8 cellular contexts compared by ENCODE assay signal in genomic region chrX:103919336-103919682, GRCh38. TPM values are rescaled to one million over a fixed set of nuclear protein-coding genes. Genes with fewer than 3 reads are reported as not detected.
A peak's percentile ranks its signal among the peaks of the same experiment; 100 is the strongest.
DNase-seq lines count a peak whose midpoint lies in the region; ATAC-seq, FAIRE-seq and TF ChIP-seq lines count a peak whose summit lies in the region.

No MANE protein-coding gene starts in this region.

- no peaks in the 10 kb centered on the region for H3K79me2 ChIP-seq in K562 (ENCODE audit: control insufficient read depth, insufficient read depth, low read length)

- TF ChIP-seq POLR2A in K562 (conservative IDR thresholded peaks at IDR 0.05): no peak

- CTCF ChIA-PET in K562 (lab: Yijun Ruan, JAX; ENCODE audit: low intra/inter-chr PET ratio): no interaction called here

- H3K4me3 ChIP-seq in K562 (no peak overlapping the region), iPS-18a (ENCODE audit: low read length) (peak overlapping the region; percentile 59), skin epidermis (peak overlapping the region; percentile 38 to 54 (median 48))

- H3K36me3 ChIP-seq in K562 (ENCODE audit: control insufficient read depth, insufficient read depth, low read length): no peaks in the 10 kb centered on the region
- H3K36me3 ChIP-seq in iPS-18a (ENCODE audit: control insufficient read depth, low read depth, low read length): no peaks in the 10 kb centered on the region

- POLR2A ChIA-PET in K562 (lab: Yijun Ruan, JAX): interaction anchor here (0.9 kb wide), 1 partner anchor 10 kb away, joined by 3 read pairs; no protein-coding TSS in a partner anchor

- 4% methylated on average over 4 of the region's 9 CpGs for WGBS in K562 (ENCODE audit: insufficient coverage, low coverage, missing lambda C conversion rate)

- TF ChIP-seq EP300 in K562 (IDR thresholded peaks at IDR 0.05; ENCODE audit: low read length): no peak

- no peak overlapping the region for H3K9ac ChIP-seq in K562 (ENCODE audit: insufficient read depth in 1 of 2, low read depth in 2 of 2, low read length in 2 of 2)
- H3K9ac ChIP-seq in iPS-18a (ENCODE audit: low read length): peak overlapping the region; percentile 61

- in situ Hi-C loops in K562 (cut with MboI): no loop called here

- peak; percentile 55 for DNase-seq in DMS 273 (lab: John Stamatoyannopoulos, UW; ENCODE audit: unreplicated experiment)
- peak; percentile 38 for DNase-seq in NOMO-1 treated with dmso at 0.1 percent for 144 hours (lab: John Stamatoyannopoulos, UW; ENCODE audit: unreplicated experiment)
- DNase-seq in K562 (ENCODE audit: extremely low read depth in 1 of 4, low spot score in 3 of 4): no peak
- no peak for DNase-seq in effector CD4-positive, alpha-beta T cell

- H3K4me1 ChIP-seq in K562 (replicated peaks in 1 of 2; ENCODE audit: control insufficient read depth in 2 of 2, insufficient read depth in 2 of 2, low read length in 2 of 2) (peaks cover 0 to 7% of the 10 kb centered on the region in 2 experiments; a peak in 2 of 5 replicates), iPS-18a (ENCODE audit: control insufficient read depth, low read depth, low read length) (peaks cover 3% of the 10 kb centered on the region)

- no TSS peak for BruUV-seq in K562 (replicated peaks; lab: Mats Ljungman, UMichigan)

- no peak overlapping the region for H3K4me2 ChIP-seq in K562 (ENCODE audit: insufficient read depth, low read length)

- H3K27ac ChIP-seq in K562 (ENCODE audit: extremely low read depth, low read depth, low read length) (no peak overlapping the region), iPS-18a (ENCODE audit: low read length) (no peak overlapping the region), skin epidermis (peak overlapping the region in 17 of 21 experiments; percentile 26 to 79 (median 52))

- TF ChIP-seq CTCF in K562 (IDR thresholded peaks at IDR 0.05 in 2 of 3, conservative IDR thresholded peaks at IDR 0.05 in 1 of 3; ENCODE audit: insufficient read depth in 2 of 3, low read depth in 1 of 3, low read length in 3 of 3): no peak

- H3K27me3 ChIP-seq in K562 (ENCODE audit: control insufficient read depth in 2 of 2, insufficient read depth in 2 of 2, low read length in 2 of 2) (peaks cover 0 to 11% of the 10 kb centered on the region in 2 experiments; a peak in 2 of 5 replicates), iPS-18a (ENCODE audit: control insufficient read depth, insufficient read depth, low read length) (no peaks in the 10 kb centered on the region)

- H3K9me3 ChIP-seq in K562 (replicated peaks; ENCODE audit: control insufficient read depth, insufficient read depth, low read depth, low read length) (no peaks in the 10 kb centered on the region), iPS-18a (ENCODE audit: control insufficient read depth, low read depth, low read length) (no peaks in the 10 kb centered on the region)

- H2AFZ ChIP-seq in K562 (ENCODE audit: low read depth, low read length): no peak overlapping the region

- intact Hi-C loops in K562 (cut with micrococcal nuclease): loop anchor here (5.0 kb wide), 1 partner anchor 52 kb away; no protein-coding TSS in a partner anchor

- H3K9me1 ChIP-seq in K562 (ENCODE audit: control insufficient read depth, insufficient read depth, low read length): no peaks in the 10 kb centered on the region

- peak; percentile 40 for ATAC-seq in GM19351 (IDR thresholded peaks at IDR 0.05; ENCODE audit: unreplicated experiment)
- ATAC-seq in HG03280 (IDR thresholded peaks at IDR 0.05; ENCODE audit: unreplicated experiment): peak; percentile 63
- ATAC-seq in K562: peak; percentile 70

- no peak for FAIRE-seq in K562 (lab: Jason Lieb, UNC)

- no peak for TF ChIP-seq RAD21 in K562 (CRISPR knock-in tag; conservative IDR thresholded peaks at IDR 0.05 in 1 of 2, IDR thresholded peaks at IDR 0.05 in 1 of 2)

- no peaks in the 10 kb centered on the region for H4K20me1 ChIP-seq in K562 (replicated peaks; ENCODE audit: control insufficient read depth, insufficient read depth, low read length)

TF ChIP-seq in K562, 482 proteins besides CTCF, POLR2A, EP300 and RAD21:
- no peak for TF ChIP-seq ZNF511 (CRISPR knock-in tag; IDR thresholded peaks at IDR 0.05)
- no peak for TF ChIP-seq CHD4 (IDR thresholded peaks at IDR 0.05; ENCODE audit: insufficient read depth, insufficient replicate concordance, low read depth, low read length, poor library complexity, severe bottlenecking)
- TF ChIP-seq KLF16 (IDR thresholded peaks at IDR 0.05): no peak
- TF ChIP-seq NR2C2 (CRISPR knock-in tag; IDR thresholded peaks at IDR 0.05): no peak
- no peak for TF ChIP-seq NR2C2 (tag; IDR thresholded peaks at IDR 0.05)
- no peak for TF ChIP-seq ZNF780A (CRISPR knock-in tag; IDR thresholded peaks at IDR 0.05)
- TF ChIP-seq TRIM28 (IDR thresholded peaks at IDR 0.05): no peak

RNA-seq across cellular contexts. Expression of gene TMSB15B, which starts 43.1 kb away (rescaled TPM):
- total RNA-seq in K562 (2011; cell fraction: chromatin; rRNA removed; ENCODE audit: low replicate concordance): 0.12 and 0.32 TPM in 2 replicates
- 0.53 TPM in 1 of 2 replicates, not detected in the other for total RNA-seq in K562 (2011; cell fraction: nucleolus; rRNA removed)
- total RNA-seq in K562 (2011; cell fraction: nucleoplasm; rRNA removed): 0.51 TPM in 1 of 2 replicates, not detected in the other
- total RNA-seq in K562 (2014; rRNA removed) (not detected in 2 replicates), K562 (2014; rRNA removed; fragmentation: Illumina TruSeq; extraction: Trizol) (0.22 TPM in 1 of 2 replicates, not detected in the other), K562 (2015; rRNA removed; fragmentation: Illumina TruSeq; extraction: Trizol) (not detected in 2 replicates), K562 (2021) (not detected in 2 replicates)
- polyA plus RNA-seq in K562 (2011; rRNA removed) (0.77 TPM in 1 of 2 replicates, not detected in the other), K562 (2014; fragmentation: Illumina TruSeq; extraction: Trizol) (0.14 TPM in 1 of 2 replicates, not detected in the other), K562 (2014; fragmentation: Nextera tagmentation; extraction: Ambion mirVana) (under 1 TPM; 0.32 to 0.39 TPM), K562 (2014; rRNA removed) (0.05 and 0.93 TPM in 2 replicates)
- 0.07 TPM in 1 of 2 replicates, not detected in the other for polyA plus RNA-seq in K562 (2011; cell fraction: cytosol; rRNA removed)
- 0.20 TPM in 1 of 2 replicates, not detected in the other for polyA plus RNA-seq in K562 (2011; cell fraction: nucleus; rRNA removed)
- 0.36 and 0.46 TPM in 2 replicates for polyA plus RNA-seq in K562 (2012)
- polyA minus RNA-seq in K562 (2011; rRNA and poly(A)+ RNA removed): not detected in 2 replicates
- not detected in 2 replicates for polyA minus RNA-seq in K562 (2011; cell fraction: cytosol; rRNA and poly(A)+ RNA removed)
- polyA minus RNA-seq in K562 (2011; cell fraction: nucleus; rRNA and poly(A)+ RNA removed): not detected in 2 replicates

Comparison
In these comparisons a context has a peak if more than half of its experiments do, and no peak if none do; other contexts are left out.
1. DNase-seq: peak in DMS 273 (single experiment) and NOMO-1 treated with dmso at 0.1 percent for 144 hours (single experiment); none in K562 (0 of 4) and effector CD4-positive, alpha-beta T cell (single experiment).
2. H3K27ac ChIP-seq: peak in skin epidermis (17 of 21); none in K562 (single experiment) and iPS-18a (single experiment).
3. Peak in every context shown above with its lines, with median percentiles within 50 percentile points of each other: ATAC-seq.